ENCODE assay signal across 19 cellular contexts in the genomic region with DNA sequence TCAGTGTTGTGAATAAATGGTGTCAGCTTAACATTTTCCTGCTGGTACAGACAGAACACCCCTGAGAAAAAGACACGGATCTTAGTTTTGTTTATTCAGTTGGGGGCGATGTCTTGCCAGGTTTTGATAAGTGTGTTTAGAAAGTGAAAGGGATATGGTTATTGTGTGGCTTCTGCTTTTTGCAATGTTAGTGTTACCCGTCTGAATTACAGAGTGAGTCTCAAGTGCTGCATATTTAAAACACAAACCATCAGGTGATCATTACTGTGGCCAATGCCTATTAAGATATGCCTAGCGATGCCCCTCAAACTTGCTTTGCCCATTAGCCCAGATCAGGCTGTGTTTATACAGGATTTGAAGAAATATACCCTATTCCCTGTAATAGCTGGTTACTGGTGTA.
A peak's percentile ranks its signal among the peaks of the same experiment; 100 is the strongest.
DNase-seq lines count a peak whose midpoint lies in the region; ATAC-seq and TF ChIP-seq lines count a peak whose summit lies in the region.
"Had no signal": no experiment of that assay in that cellular context is flagged by ENCODE, and none has a peak within 500 bp of the region (broad histone marks: within the 10 kb centered on the region; RNA-seq: fewer than 3 reads in every experiment).

No MANE protein-coding gene starts in this region.

- CTCF ChIA-PET in WTC11 (lab: Charles Lee) = interaction anchor here (1.0 kb wide), 1 partner anchor 46 kb away, joined by 3 read pairs; no protein-coding TSS in a partner anchor

- no peaks in the 10 kb centered on the region for H3K9me2 ChIP-seq in GM23338 (ENCODE audit: insufficient read depth)

- H3K27me3 Mint-ChIP-seq in GM23338 (ENCODE audit: insufficient read depth, low read depth, poor library complexity) (peaks cover 2% of the 10 kb centered on the region), WTC11 (ENCODE audit: low read depth) (no peaks in the 10 kb centered on the region), neural progenitor cell (ENCODE audit: insufficient read depth, low read depth) (no peaks in the 10 kb centered on the region), type B pancreatic cell (peaks cover 3% of the 10 kb centered on the region)
- H3K27me3 Mint-ChIP-seq: activated CD4-positive, alpha-beta T cell treated with anti-CD3 and anti-CD28 coated beads for 36 hours had no signal

- H3K27ac Mint-ChIP-seq in GM23338 (no peak overlapping the region), WTC11 (no peak overlapping the region), neural progenitor cell (no peak overlapping the region), type B pancreatic cell (no peak overlapping the region)
- H3K27ac Mint-ChIP-seq: activated CD4-positive, alpha-beta T cell treated with anti-CD3 and anti-CD28 coated beads for 36 hours; activated naive CD4-positive, alpha-beta T cell treated with anti-CD3 and anti-CD28 coated beads, Interleukin-2, amount 50 U/mL, for 72 hours had no signal

- H3F3A ChIP-seq in GM23338 (replicated peaks; ENCODE audit: low read depth) (no peaks in the 10 kb centered on the region), neural progenitor cell (ENCODE audit: low read depth) (no peaks in the 10 kb centered on the region)

- TF ChIP-seq POLR2A in vagina (IDR thresholded peaks at IDR 0.05) = no peak

- no peak for ATAC-seq in GM23338
- ATAC-seq in WTC11 = peak; percentile 36; the same call in 1 of the 2 replicates
- ATAC-seq in HG03135 (IDR thresholded peaks at IDR 0.05; ENCODE audit: unreplicated experiment) = no peak
- ATAC-seq: activated CD4-positive, alpha-beta T cell treated with anti-CD3 and anti-CD28 coated beads for 36 hours; activated naive CD4-positive, alpha-beta T cell treated with anti-CD3 and anti-CD28 coated beads, Interleukin-2, amount 50 U/mL, for 72 hours; HCT116; mucosa of descending colon had no signal

- H3K27ac ChIP-seq in GM23338 (ENCODE audit: low read depth) = no peak overlapping the region
- H3K27ac ChIP-seq in neural progenitor cell = no peak overlapping the region
- H3K27ac ChIP-seq in vagina = no peak overlapping the region
- H3K27ac ChIP-seq: suprapubic skin had no signal

- H3K36me3 Mint-ChIP-seq in GM23338 (ENCODE audit: low read depth) (peaks cover 10% of the 10 kb centered on the region; the same call in 1 of the 3 replicates), WTC11 (no peaks in the 10 kb centered on the region), neural progenitor cell (no peaks in the 10 kb centered on the region), type B pancreatic cell (no peaks in the 10 kb centered on the region)
- H3K36me3 Mint-ChIP-seq: CD14-positive monocyte had no signal

- no peak overlapping the region for H3K9ac ChIP-seq in neural progenitor cell

- H3K4me3 ChIP-seq in GM23338 = no peak overlapping the region
- no peak overlapping the region for H3K4me3 ChIP-seq in neural progenitor cell
- no peak overlapping the region for H3K4me3 ChIP-seq in vagina
- H3K4me3 ChIP-seq: mucosa of descending colon, suprapubic skin had no signal

- H3K79me2 ChIP-seq in GM23338 (replicated peaks; ENCODE audit: insufficient read depth) (no peaks in the 10 kb centered on the region), neural progenitor cell (ENCODE audit: low read depth) (no peaks in the 10 kb centered on the region)

- H3K9me3 ChIP-seq in neural progenitor cell (ENCODE audit: low read depth) = no peaks in the 10 kb centered on the region
- no peaks in the 10 kb centered on the region for H3K9me3 ChIP-seq in vagina
- H3K9me3 ChIP-seq: suprapubic skin had no signal

- 0 out of 2 replicates have a peak overlapping the region, but pooled peaks have one; percentile 27 for H3K4me2 ChIP-seq in GM23338
- no peak overlapping the region for H3K4me2 ChIP-seq in neural progenitor cell

- H3K4me1 Mint-ChIP-seq in GM23338 = no peaks in the 10 kb centered on the region
- H3K4me1 Mint-ChIP-seq in WTC11 = peaks cover 25% of the 10 kb centered on the region
- peaks cover 18% of the 10 kb centered on the region for H3K4me1 Mint-ChIP-seq in neural progenitor cell
- peaks cover 13% of the 10 kb centered on the region for H3K4me1 Mint-ChIP-seq in type B pancreatic cell (ENCODE audit: unreplicated experiment)
- H3K4me1 Mint-ChIP-seq: activated CD4-positive, alpha-beta T cell treated with anti-CD3 and anti-CD28 coated beads for 36 hours; CD14-positive monocyte; neural crest cell had no signal

- H3K36me3 ChIP-seq in GM23338 (ENCODE audit: insufficient read depth) (no peaks in the 10 kb centered on the region), neural progenitor cell (no peaks in the 10 kb centered on the region), vagina (no peaks in the 10 kb centered on the region)
- H3K36me3 ChIP-seq: suprapubic skin had no signal

- peak overlapping the region; percentile 67 for H2AFZ ChIP-seq in GM23338
- H2AFZ ChIP-seq in neural progenitor cell (replicated peaks) = peak overlapping the region; percentile 78

- H4K20me1 ChIP-seq in GM23338 (replicated peaks; ENCODE audit: insufficient read depth) (no peaks in the 10 kb centered on the region), neural progenitor cell (ENCODE audit: low read depth) (no peaks in the 10 kb centered on the region)

- H3K4me3 Mint-ChIP-seq in GM23338 (no peak overlapping the region), WTC11 (no peak overlapping the region), neural progenitor cell (no peak overlapping the region), type B pancreatic cell (no peak overlapping the region)
- H3K4me3 Mint-ChIP-seq: activated CD4-positive, alpha-beta T cell treated with anti-CD3 and anti-CD28 coated beads for 36 hours; CD14-positive monocyte; neural crest cell had no signal

- no peak for DNase-seq in GM23338 (ENCODE audit: low spot score)
- peak; percentile 91 for DNase-seq in NCI-H2107 treated with DMSO at 0.1 percent for 48 hours (lab: John Stamatoyannopoulos, UW; ENCODE audit: unreplicated experiment)
- DNase-seq in WTC11 (ENCODE audit: low spot score) = no peak
- no peak for DNase-seq in neural progenitor cell (ENCODE audit: low spot score)
- DNase-seq in vagina (ENCODE audit: extremely low spot score in 2 of 2) = no peak
- no peak for DNase-seq in type B pancreatic cell (ENCODE audit: extremely low spot score, unreplicated experiment)
- DNase-seq: activated CD4-positive, alpha-beta T cell treated with anti-CD3 and anti-CD28 coated beads for 36 hours; cerebellar nuclear complex; KBM-7; mucosa of descending colon; NCI-H187 treated with DMSO at 0.1 percent for 48 hours; SHP77; T-helper 1 cell had no signal

- H3K9me3 Mint-ChIP-seq in GM23338 (peaks cover 84% of the 10 kb centered on the region), WTC11 (no peaks in the 10 kb centered on the region), neural progenitor cell (no peaks in the 10 kb centered on the region), type B pancreatic cell (no peaks in the 10 kb centered on the region)
- H3K9me3 Mint-ChIP-seq: neural crest cell had no signal

- H3K4me1 ChIP-seq in GM23338 (ENCODE audit: insufficient read depth) = peaks cover 22% of the 10 kb centered on the region
- H3K4me1 ChIP-seq in neural progenitor cell = no peaks in the 10 kb centered on the region
- peaks cover 7% of the 10 kb centered on the region for H3K4me1 ChIP-seq in vagina
- H3K4me1 ChIP-seq: suprapubic skin had no signal

- TF ChIP-seq CTCF in GM23338 (conservative IDR thresholded peaks at IDR 0.05; ENCODE audit: low read depth in 2 of 2) = peak in 1 of 2 experiments; percentile 35; a peak in 1 of 4 replicates
- no peak for TF ChIP-seq CTCF in WTC11 (IDR thresholded peaks at IDR 0.05)
- TF ChIP-seq CTCF in neural progenitor cell (IDR thresholded peaks at IDR 0.05) = no peak
- TF ChIP-seq CTCF in vagina (IDR thresholded peaks at IDR 0.05) = no peak
- TF ChIP-seq CTCF in type B pancreatic cell (conservative IDR thresholded peaks at IDR 0.05) = no peak

- POLR2A ChIA-PET in WTC11 (lab: Charles Lee) = no interaction called here

- H3K27me3 ChIP-seq in GM23338 (ENCODE audit: insufficient read depth) = no peaks in the 10 kb centered on the region
- H3K27me3 ChIP-seq in neural progenitor cell = no peaks in the 10 kb centered on the region
- H3K27me3 ChIP-seq in vagina = no peaks in the 10 kb centered on the region
- H3K27me3 ChIP-seq: suprapubic skin had no signal

- intact Hi-C loops in vagina (cut with DNase I) = no loop called here

TF ChIP-seq in GM23338, 12 proteins besides CTCF, POLR2A, EP300 and RAD21 (continues in another document):
- TF ChIP-seq ZNF114 (CRISPR knock-in tag; IDR thresholded peaks at IDR 0.05) (no peak), POLR2AphosphoS5 (IDR thresholded peaks at IDR 0.05; ENCODE audit: low read depth) (no peak)

TF ChIP-seq in WTC11, 78 proteins besides CTCF, POLR2A, EP300 and RAD21:
- TF ChIP-seq IRF2 (CRISPR knock-in tag; IDR thresholded peaks at IDR 0.05; ENCODE audit: borderline replicate concordance, low read depth) = no peak
- TF ChIP-seq, protein P1, sequence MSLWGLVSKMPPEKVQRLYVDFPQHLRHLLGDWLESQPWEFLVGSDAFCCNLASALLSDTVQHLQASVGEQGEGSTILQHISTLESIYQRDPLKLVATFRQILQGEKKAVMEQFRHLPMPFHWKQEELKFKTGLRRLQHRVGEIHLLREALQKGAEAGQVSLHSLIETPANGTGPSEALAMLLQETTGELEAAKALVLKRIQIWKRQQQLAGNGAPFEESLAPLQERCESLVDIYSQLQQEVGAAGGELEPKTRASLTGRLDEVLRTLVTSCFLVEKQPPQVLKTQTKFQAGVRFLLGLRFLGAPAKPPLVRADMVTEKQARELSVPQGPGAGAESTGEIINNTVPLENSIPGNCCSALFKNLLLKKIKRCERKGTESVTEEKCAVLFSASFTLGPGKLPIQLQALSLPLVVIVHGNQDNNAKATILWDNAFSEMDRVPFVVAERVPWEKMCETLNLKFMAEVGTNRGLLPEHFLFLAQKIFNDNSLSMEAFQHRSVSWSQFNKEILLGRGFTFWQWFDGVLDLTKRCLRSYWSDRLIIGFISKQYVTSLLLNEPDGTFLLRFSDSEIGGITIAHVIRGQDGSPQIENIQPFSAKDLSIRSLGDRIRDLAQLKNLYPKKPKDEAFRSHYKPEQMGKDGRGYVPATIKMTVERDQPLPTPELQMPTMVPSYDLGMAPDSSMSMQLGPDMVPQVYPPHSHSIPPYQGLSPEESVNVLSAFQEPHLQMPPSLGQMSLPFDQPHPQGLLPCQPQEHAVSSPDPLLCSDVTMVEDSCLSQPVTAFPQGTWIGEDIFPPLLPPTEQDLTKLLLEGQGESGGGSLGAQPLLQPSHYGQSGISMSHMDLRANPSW (CRISPR knock-in tag; conservative IDR thresholded peaks at IDR 0.05; ENCODE audit: low read depth) = no peak
